In the genomic region with DNA sequence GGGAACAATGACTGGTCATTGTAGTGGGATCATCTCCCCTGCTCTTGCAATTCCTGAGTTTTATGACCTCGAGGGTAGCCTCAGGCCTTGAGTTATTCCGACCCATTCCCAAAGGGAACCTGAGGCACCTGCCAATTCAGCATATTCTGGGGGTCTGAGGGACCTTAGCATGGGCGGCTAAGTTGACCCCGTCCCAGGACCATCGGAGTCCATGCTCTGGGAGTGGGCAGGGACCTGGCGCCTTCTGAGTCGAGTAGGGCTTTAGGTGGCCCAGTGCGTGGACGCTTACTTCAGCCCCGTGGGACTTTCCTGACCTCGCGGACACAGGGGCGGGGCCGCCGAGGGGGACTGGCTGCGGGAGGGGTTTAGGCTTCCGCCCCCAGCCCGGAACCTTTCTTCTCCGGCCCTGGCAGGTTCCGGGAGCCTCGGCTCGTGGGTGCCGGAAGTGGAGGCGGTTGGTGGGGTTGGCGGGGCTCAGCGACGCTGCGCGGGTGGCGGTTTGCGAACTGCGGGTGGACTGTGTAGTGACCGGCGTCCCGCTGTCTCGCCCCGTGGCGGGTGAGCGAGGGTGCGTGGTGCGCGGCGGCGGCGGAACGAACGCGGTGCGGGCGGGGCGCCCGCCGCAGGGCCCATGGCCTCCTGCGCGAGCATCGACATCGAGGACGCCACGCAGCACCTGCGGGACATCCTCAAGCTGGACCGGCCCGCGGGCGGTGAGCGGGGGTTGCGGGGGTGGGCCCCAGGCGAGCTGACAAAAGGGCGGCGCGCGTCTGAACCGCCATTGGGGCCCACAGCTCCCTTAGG, we compare ENCODE assay signal across 1 cellular context.
TF ChIP-seq lines count a peak whose summit lies in the region.

TSS of gene EDC4 (plus strand) at position 422 of the 804 bp plus-strand sequence. CDS start at position 632, 210 bp downstream.

TF ChIP-seq in K562, 482 proteins besides CTCF, POLR2A, EP300 and RAD21 (continued from another document and continues in another):
- TF ChIP-seq ZNF609 (CRISPR knock-in tag; IDR thresholded peaks at IDR 0.05; ENCODE audit: borderline replicate concordance) (no peak; the same call in 1 of the 2 replicates), SP2 (IDR thresholded peaks at IDR 0.05; ENCODE audit: extremely low read depth, low read depth, low read length, poor library complexity, severe bottlenecking) (no peak), CREM (IDR thresholded peaks at IDR 0.05; ENCODE audit: low read depth) (peak; percentile 75), SNRNP70 (optimal IDR thresholded peaks at IDR 0.05; ENCODE audit: low read depth, low read length) (no peak), ZNF174 (CRISPR knock-in tag; IDR thresholded peaks at IDR 0.05) (no peak), NRF1 (conservative IDR thresholded peaks at IDR 0.05 in 1 of 2, IDR thresholded peaks at IDR 0.05 in 1 of 2) (peak; percentile 76 to 77), HIVEP1 (CRISPR knock-in tag; IDR thresholded peaks at IDR 0.05) (no peak; the same call in 1 of the 2 replicates), TEAD4 (IDR thresholded peaks at IDR 0.05; ENCODE audit: low read length) (no peak), TEAD4 (CRISPR knock-in tag; IDR thresholded peaks at IDR 0.05; ENCODE audit: borderline replicate concordance) (peak; percentile 64; the same call in 1 of the 2 replicates), BACH1 (tag; IDR thresholded peaks at IDR 0.05) (no peak), ARID2 (IDR thresholded peaks at IDR 0.05) (no peak), KDM5B (IDR thresholded peaks at IDR 0.05; ENCODE audit: insufficient replicate concordance, low read depth, low read length) (peak; percentile 83), ZNF121 (CRISPR knock-in tag; conservative IDR thresholded peaks at IDR 0.05) (no peak; the same call in 1 of the 2 replicates), KLF6 (CRISPR knock-in tag; IDR thresholded peaks at IDR 0.05; ENCODE audit: borderline replicate concordance) (0 out of 2 replicates have a peak, but pooled peaks have one; percentile 61), CHD4 (IDR thresholded peaks at IDR 0.05; ENCODE audit: insufficient read depth, insufficient replicate concordance, low read depth, low read length, poor library complexity, severe bottlenecking) (no peak), FUS (optimal IDR thresholded peaks at IDR 0.05; ENCODE audit: low read depth, low read length) (peak; percentile 83), SIN3B (IDR thresholded peaks at IDR 0.05; ENCODE audit: low read depth) (peak; percentile 90), CC2D1A (IDR thresholded peaks at IDR 0.05) (no peak), ZKSCAN8 (CRISPR knock-in tag; IDR thresholded peaks at IDR 0.05) (no peak), E2F8 (IDR thresholded peaks at IDR 0.05; ENCODE audit: low read depth, partially characterized antibody) (peak; percentile 90), MAFF (IDR thresholded peaks at IDR 0.05; ENCODE audit: low read length) (no peak), ZNF699 (CRISPR knock-in tag; IDR thresholded peaks at IDR 0.05; ENCODE audit: insufficient replicate concordance) (no peak), ID3 (CRISPR knock-in tag; IDR thresholded peaks at IDR 0.05) (no peak), ID3 (tag; IDR thresholded peaks at IDR 0.05) (no peak), SAFB2 (IDR thresholded peaks at IDR 0.05; ENCODE audit: borderline replicate concordance, low read depth, low read length, severe bottlenecking) (no peak), PPARD (CRISPR knock-in tag; IDR thresholded peaks at IDR 0.05) (no peak), ZNF707 (CRISPR knock-in tag; conservative IDR thresholded peaks at IDR 0.05) (0 out of 2 replicates have a peak, but pooled peaks have one; percentile 16), PRMT5 (CRISPR knock-in tag; IDR thresholded peaks at IDR 0.05) (no peak), ZNF324 (CRISPR knock-in tag; IDR thresholded peaks at IDR 0.05) (no peak), ZNF316 (IDR thresholded peaks at IDR 0.05) (peak; percentile 74), CHCHD3 (CRISPR knock-in tag; IDR thresholded peaks at IDR 0.05) (no peak), SAFB (IDR thresholded peaks at IDR 0.05; ENCODE audit: borderline replicate concordance, low read depth, low read length) (peak; percentile 87), HNRNPK (IDR thresholded peaks at IDR 0.05; ENCODE audit: low read depth, low read length, poor library complexity, severe bottlenecking) (no peak), TRIM28 (IDR thresholded peaks at IDR 0.05) (no peak), RFX5 (IDR thresholded peaks at IDR 0.05; ENCODE audit: low read depth, low read length) (no peak), OTX1 (CRISPR knock-in tag; IDR thresholded peaks at IDR 0.05) (peak; percentile 92), SMARCC2 (IDR thresholded peaks at IDR 0.05; ENCODE audit: low read depth) (no peak), ZNF384 (IDR thresholded peaks at IDR 0.05; ENCODE audit: low read depth, low read length) (no peak), ZNF507 (tag; conservative IDR thresholded peaks at IDR 0.05) (no peak), ZNF655 (CRISPR knock-in tag; IDR thresholded peaks at IDR 0.05) (no peak), MEF2D (tag; conservative IDR thresholded peaks at IDR 0.05; ENCODE audit: low read depth) (no peak), E2F3 (CRISPR knock-in tag; IDR thresholded peaks at IDR 0.05) (peak; percentile 77; the same call in 1 of the 2 replicates), ZNF57 (CRISPR knock-in tag; IDR thresholded peaks at IDR 0.05) (0 out of 2 replicates have a peak, but pooled peaks have one; percentile 47), DPF2 (IDR thresholded peaks at IDR 0.05) (no peak), ELF1 (tag; IDR thresholded peaks at IDR 0.05) (peak; percentile 71), L3MBTL2 (IDR thresholded peaks at IDR 0.05) (peak; percentile 80), ERF (CRISPR knock-in tag; IDR thresholded peaks at IDR 0.05) (peak; percentile 94), POLR3G (IDR thresholded peaks at IDR 0.05; ENCODE audit: extremely low read depth, insufficient read length, insufficient replicate concordance) (no peak)
- TF ChIP-seq, protein P1, sequence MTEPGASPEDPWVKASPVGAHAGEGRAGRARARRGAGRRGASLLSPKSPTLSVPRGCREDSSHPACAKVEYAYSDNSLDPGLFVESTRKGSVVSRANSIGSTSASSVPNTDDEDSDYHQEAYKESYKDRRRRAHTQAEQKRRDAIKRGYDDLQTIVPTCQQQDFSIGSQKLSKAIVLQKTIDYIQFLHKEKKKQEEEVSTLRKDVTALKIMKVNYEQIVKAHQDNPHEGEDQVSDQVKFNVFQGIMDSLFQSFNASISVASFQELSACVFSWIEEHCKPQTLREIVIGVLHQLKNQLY (CRISPR knock-in tag; conservative IDR thresholded peaks at IDR 0.05), result no peak
- TF ChIP-seq, protein P2, sequence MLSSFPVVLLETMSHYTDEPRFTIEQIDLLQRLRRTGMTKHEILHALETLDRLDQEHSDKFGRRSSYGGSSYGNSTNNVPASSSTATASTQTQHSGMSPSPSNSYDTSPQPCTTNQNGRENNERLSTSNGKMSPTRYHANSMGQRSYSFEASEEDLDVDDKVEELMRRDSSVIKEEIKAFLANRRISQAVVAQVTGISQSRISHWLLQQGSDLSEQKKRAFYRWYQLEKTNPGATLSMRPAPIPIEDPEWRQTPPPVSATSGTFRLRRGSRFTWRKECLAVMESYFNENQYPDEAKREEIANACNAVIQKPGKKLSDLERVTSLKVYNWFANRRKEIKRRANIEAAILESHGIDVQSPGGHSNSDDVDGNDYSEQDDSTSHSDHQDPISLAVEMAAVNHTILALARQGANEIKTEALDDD (IDR thresholded peaks at IDR 0.05), result no peak
- TF ChIP-seq, protein P3, sequence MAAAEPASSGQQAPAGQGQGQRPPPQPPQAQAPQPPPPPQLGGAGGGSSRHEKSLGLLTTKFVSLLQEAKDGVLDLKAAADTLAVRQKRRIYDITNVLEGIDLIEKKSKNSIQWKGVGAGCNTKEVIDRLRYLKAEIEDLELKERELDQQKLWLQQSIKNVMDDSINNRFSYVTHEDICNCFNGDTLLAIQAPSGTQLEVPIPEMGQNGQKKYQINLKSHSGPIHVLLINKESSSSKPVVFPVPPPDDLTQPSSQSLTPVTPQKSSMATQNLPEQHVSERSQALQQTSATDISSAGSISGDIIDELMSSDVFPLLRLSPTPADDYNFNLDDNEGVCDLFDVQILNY (CRISPR knock-in tag; IDR thresholded peaks at IDR 0.05), result no peak
- TF ChIP-seq, protein P4, sequence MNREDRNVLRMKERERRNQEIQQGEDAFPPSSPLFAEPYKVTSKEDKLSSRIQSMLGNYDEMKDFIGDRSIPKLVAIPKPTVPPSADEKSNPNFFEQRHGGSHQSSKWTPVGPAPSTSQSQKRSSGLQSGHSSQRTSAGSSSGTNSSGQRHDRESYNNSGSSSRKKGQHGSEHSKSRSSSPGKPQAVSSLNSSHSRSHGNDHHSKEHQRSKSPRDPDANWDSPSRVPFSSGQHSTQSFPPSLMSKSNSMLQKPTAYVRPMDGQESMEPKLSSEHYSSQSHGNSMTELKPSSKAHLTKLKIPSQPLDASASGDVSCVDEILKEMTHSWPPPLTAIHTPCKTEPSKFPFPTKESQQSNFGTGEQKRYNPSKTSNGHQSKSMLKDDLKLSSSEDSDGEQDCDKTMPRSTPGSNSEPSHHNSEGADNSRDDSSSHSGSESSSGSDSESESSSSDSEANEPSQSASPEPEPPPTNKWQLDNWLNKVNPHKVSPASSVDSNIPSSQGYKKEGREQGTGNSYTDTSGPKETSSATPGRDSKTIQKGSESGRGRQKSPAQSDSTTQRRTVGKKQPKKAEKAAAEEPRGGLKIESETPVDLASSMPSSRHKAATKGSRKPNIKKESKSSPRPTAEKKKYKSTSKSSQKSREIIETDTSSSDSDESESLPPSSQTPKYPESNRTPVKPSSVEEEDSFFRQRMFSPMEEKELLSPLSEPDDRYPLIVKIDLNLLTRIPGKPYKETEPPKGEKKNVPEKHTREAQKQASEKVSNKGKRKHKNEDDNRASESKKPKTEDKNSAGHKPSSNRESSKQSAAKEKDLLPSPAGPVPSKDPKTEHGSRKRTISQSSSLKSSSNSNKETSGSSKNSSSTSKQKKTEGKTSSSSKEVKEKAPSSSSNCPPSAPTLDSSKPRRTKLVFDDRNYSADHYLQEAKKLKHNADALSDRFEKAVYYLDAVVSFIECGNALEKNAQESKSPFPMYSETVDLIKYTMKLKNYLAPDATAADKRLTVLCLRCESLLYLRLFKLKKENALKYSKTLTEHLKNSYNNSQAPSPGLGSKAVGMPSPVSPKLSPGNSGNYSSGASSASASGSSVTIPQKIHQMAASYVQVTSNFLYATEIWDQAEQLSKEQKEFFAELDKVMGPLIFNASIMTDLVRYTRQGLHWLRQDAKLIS (CRISPR knock-in tag; IDR thresholded peaks at IDR 0.05), result peak; percentile 96
